23 cellular contexts compared by ENCODE assay signal in the genomic region with DNA sequence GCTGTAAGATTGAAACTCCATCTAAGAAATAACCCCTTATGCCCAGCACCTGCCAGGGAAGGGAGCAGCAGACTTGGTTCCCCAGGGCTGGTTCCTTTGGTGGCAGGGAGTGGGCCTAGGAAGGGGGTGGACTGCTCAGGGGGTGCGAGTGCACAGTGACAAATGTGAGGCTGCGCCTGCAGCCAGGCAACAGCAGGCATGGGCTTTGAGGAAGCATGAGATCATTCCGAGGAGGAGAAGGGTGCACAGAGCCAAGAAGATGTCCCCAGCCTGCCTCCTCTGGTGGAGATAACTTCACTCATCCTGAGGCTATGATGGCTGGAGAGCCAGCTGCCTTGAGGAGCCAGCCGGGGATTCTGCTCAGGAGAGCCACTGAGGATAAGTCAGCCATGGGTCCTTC.
"Had no signal": no experiment of that assay in that cellular context is flagged by ENCODE, and none has a peak within 500 bp of the region (broad histone marks: within the 10 kb centered on the region; RNA-seq: fewer than 3 reads in every experiment).

No MANE protein-coding gene starts in this region.

- H3K4me1 ChIP-seq: spleen, upper lobe of left lung had no signal

- H3K4me2 ChIP-seq: hepatocyte had no signal

- H2AFZ ChIP-seq: hepatocyte had no signal

- DNase-seq: activated CD4-positive, alpha-beta memory T cell treated with anti-CD3 and anti-CD28 coated beads, Interleukin-2, amount 10 ng/mL, durations not matched to agents 7 days and 5 days; activated CD8-positive, alpha-beta memory T cell treated with anti-CD3 and anti-CD28 coated beads, Interleukin-2, amount 10 ng/mL, durations not matched to agents 7 days and 5 days; activated gamma-delta T cell treated with Interleukin-2 at 50 U/mL for 16 hours; effector memory CD8-positive, alpha-beta T cell; glutamatergic neuron; immature natural killer cell; kidney glomerular epithelial cell; left ventricle myocardium superior; mammary epithelial cell; sigmoid colon; spleen; stimulated activated CD4-positive, alpha-beta T cell treated with anti-CD3 and anti-CD28 coated beads, Interleukin-4, amount 100 ng/mL, for 1 hour; stimulated activated naive CD4-positive, alpha-beta T cell treated with Interleukin-2 at 50 U/mL for 16 hours; upper lobe of left lung had no signal

- H3K4me3 Mint-ChIP-seq: activated CD4-positive, alpha-beta memory T cell treated with anti-CD3 and anti-CD28 coated beads, Interleukin-2, amount 10 ng/mL, durations not matched to agents 7 days and 5 days; activated CD4-positive, alpha-beta T cell treated with anti-CD3 and anti-CD28 coated beads, Interleukin-2, amount 10 ng/mL, durations not matched to agents 24 days and 14 days; activated CD8-positive, alpha-beta memory T cell treated with anti-CD3 and anti-CD28 coated beads, Interleukin-2, amount 10 ng/mL, durations not matched to agents 7 days and 5 days; activated naive CD4-positive, alpha-beta T cell treated with anti-CD3 and anti-CD28 coated beads, Interleukin-2, amount 50 U/mL, for 24 hours; brain; effector memory CD8-positive, alpha-beta T cell; immature natural killer cell; mesothelial cell of epicardium had no signal

- H3K36me3 Mint-ChIP-seq: activated naive CD4-positive, alpha-beta T cell treated with anti-CD3 and anti-CD28 coated beads, Interleukin-2, amount 50 U/mL, for 24 hours; brain had no signal

- H3K27me3 ChIP-seq: dorsolateral prefrontal cortex, hepatocyte, sigmoid colon, spleen, upper lobe of left lung had no signal

- H3K27ac ChIP-seq: hepatocyte, sigmoid colon, spleen, thoracic aorta, upper lobe of left lung had no signal

- H3K27ac Mint-ChIP-seq: activated CD4-positive, alpha-beta memory T cell treated with anti-CD3 and anti-CD28 coated beads, Interleukin-2, amount 10 ng/mL, durations not matched to agents 7 days and 5 days; activated CD4-positive, alpha-beta T cell treated with anti-CD3 and anti-CD28 coated beads, Interleukin-2, amount 10 ng/mL, durations not matched to agents 24 days and 14 days; activated CD8-positive, alpha-beta memory T cell treated with anti-CD3 and anti-CD28 coated beads, Interleukin-2, amount 10 ng/mL, durations not matched to agents 7 days and 5 days; activated naive CD4-positive, alpha-beta T cell treated with anti-CD3 and anti-CD28 coated beads, Interleukin-2, amount 50 U/mL, for 24 hours; effector memory CD8-positive, alpha-beta T cell; immature natural killer cell; mesothelial cell of epicardium had no signal

- H3K4me1 Mint-ChIP-seq: activated CD4-positive, alpha-beta memory T cell treated with anti-CD3 and anti-CD28 coated beads, Interleukin-2, amount 10 ng/mL, durations not matched to agents 7 days and 5 days; activated CD4-positive, alpha-beta T cell treated with anti-CD3 and anti-CD28 coated beads, Interleukin-2, amount 10 ng/mL, durations not matched to agents 24 days and 14 days; activated CD8-positive, alpha-beta memory T cell treated with anti-CD3 and anti-CD28 coated beads, Interleukin-2, amount 10 ng/mL, durations not matched to agents 7 days and 5 days; activated naive CD4-positive, alpha-beta T cell treated with anti-CD3 and anti-CD28 coated beads, Interleukin-2, amount 50 U/mL, for 24 hours; immature natural killer cell had no signal

- H3K36me3 ChIP-seq: sigmoid colon, thoracic aorta, upper lobe of left lung had no signal

- H3K4me3 ChIP-seq: dorsolateral prefrontal cortex, hepatocyte, sigmoid colon, spleen, thoracic aorta, upper lobe of left lung had no signal

- H3K9me3 ChIP-seq: sigmoid colon, spleen, thoracic aorta, upper lobe of left lung had no signal

- ATAC-seq: activated CD4-positive, CD25-positive, alpha-beta regulatory T cell treated with anti-CD3 and anti-CD28 coated beads, Interleukin-2, amount 50 U/mL, for 24 hours; activated CD8-positive, alpha-beta memory T cell treated with anti-CD3 and anti-CD28 coated beads, Interleukin-2, amount 10 ng/mL, durations not matched to agents 7 days and 5 days; effector memory CD8-positive, alpha-beta T cell; esophagus mucosa; left ventricle myocardium superior had no signal

- H3K27me3 Mint-ChIP-seq: activated CD4-positive, alpha-beta memory T cell treated with anti-CD3 and anti-CD28 coated beads, Interleukin-2, amount 10 ng/mL, durations not matched to agents 7 days and 5 days; activated CD4-positive, alpha-beta T cell treated with anti-CD3 and anti-CD28 coated beads, Interleukin-2, amount 10 ng/mL, durations not matched to agents 24 days and 14 days; activated CD8-positive, alpha-beta memory T cell treated with anti-CD3 and anti-CD28 coated beads, Interleukin-2, amount 10 ng/mL, durations not matched to agents 7 days and 5 days; activated naive CD4-positive, alpha-beta T cell treated with anti-CD3 and anti-CD28 coated beads, Interleukin-2, amount 50 U/mL, for 24 hours; brain; effector memory CD8-positive, alpha-beta T cell had no signal

- H3K9me3 Mint-ChIP-seq: activated CD4-positive, alpha-beta memory T cell treated with anti-CD3 and anti-CD28 coated beads, Interleukin-2, amount 10 ng/mL, durations not matched to agents 7 days and 5 days; activated CD4-positive, alpha-beta T cell treated with anti-CD3 and anti-CD28 coated beads, Interleukin-2, amount 10 ng/mL, durations not matched to agents 24 days and 14 days; activated naive CD4-positive, alpha-beta T cell treated with anti-CD3 and anti-CD28 coated beads, Interleukin-2, amount 50 U/mL, for 24 hours; brain; effector memory CD8-positive, alpha-beta T cell; immature natural killer cell; mesothelial cell of epicardium had no signal
